9 cellular contexts compared by ENCODE assay signal in the genomic region with DNA sequence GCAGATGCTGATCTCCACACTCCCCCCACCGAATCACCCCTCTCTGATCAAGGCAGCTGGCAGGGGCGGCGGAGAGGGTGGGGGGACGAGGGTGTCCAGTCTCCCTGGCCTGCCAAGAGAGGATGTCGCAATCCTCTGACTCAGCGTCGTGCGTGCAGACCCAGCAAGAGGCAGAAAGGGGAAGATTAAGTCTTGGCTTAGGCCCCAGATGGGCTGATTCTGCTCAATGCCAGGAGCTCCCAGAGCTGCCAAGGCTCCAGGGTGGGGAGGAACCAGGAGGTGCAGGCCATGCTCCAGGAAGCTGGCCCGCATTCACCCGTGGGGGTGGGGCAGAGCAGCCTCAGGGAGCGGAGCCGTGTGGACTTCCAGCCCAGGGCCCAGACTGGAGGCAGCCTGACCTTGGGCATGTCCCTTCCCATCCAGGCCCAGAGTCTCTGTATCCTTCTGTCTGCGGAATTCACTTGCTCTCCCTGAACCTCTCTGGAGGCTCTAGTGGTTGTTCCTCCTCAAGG. TPM values are rescaled to one million over a fixed set of nuclear protein-coding genes. Genes with fewer than 3 reads are reported as not detected.
DNase-seq lines count a peak whose midpoint lies in the region; ATAC-seq and TF ChIP-seq lines count a peak whose summit lies in the region.
"Had no signal": no experiment of that assay in that cellular context is flagged by ENCODE, and none has a peak within 500 bp of the region (broad histone marks: within the 10 kb centered on the region; RNA-seq: fewer than 3 reads in every experiment).

No MANE protein-coding gene starts in this region.

- H3K4me3 ChIP-seq in BE2C (ENCODE audit: low read depth, low read length): no peak overlapping the region
- H3K4me3 ChIP-seq in dorsolateral prefrontal cortex: peak overlapping the region in 2 of 59 donors; percentile 2 to 27
- peak overlapping the region; percentile 8 for H3K4me3 ChIP-seq in lower lobe of right lung

- peak; percentile 97 for DNase-seq in BE2C
- DNase-seq in HK-2 (ENCODE audit: unreplicated experiment): peak; percentile 96
- DNase-seq in RWPE1 (ENCODE audit: low spot score): peak; percentile 94
- DNase-seq in dorsolateral prefrontal cortex: peak; percentile 26 to 89 (median 80)
- DNase-seq in lower lobe of right lung: peak; percentile 96
- peak; percentile 76 for DNase-seq in superior temporal gyrus (ENCODE audit: extremely low spot score)

- H3K36me3 ChIP-seq in BE2C (no peaks in the 10 kb centered on the region), lower lobe of right lung (no peaks in the 10 kb centered on the region)

- POLR2A ChIA-PET in RWPE1 (lab: Yijun Ruan, JAX; ENCODE audit: low non-redundant PET): interaction anchor here (0.7 kb wide), 1 partner anchor 12 kb away, joined by 4 read pairs; no protein-coding TSS in a partner anchor

- TF ChIP-seq CTCF in BE2C (IDR thresholded peaks at IDR 0.05; ENCODE audit: low read depth, low read length) (no peak), RWPE1 (conservative IDR thresholded peaks at IDR 0.05; ENCODE audit: low read depth) (no peak), dorsolateral prefrontal cortex (IDR thresholded peaks at IDR 0.05 in 54 of 56, conservative IDR thresholded peaks at IDR 0.05 in 2 of 56; ENCODE audit: low read depth in 1 of 56, partially characterized antibody in 56 of 56) (peak in 2 of 56 donors; percentile 16), lower lobe of right lung (IDR thresholded peaks at IDR 0.05) (no peak)

- ATAC-seq in lower lobe of right lung: peak; percentile 92 to 95
- no peak for ATAC-seq in HG03097 (IDR thresholded peaks at IDR 0.05; ENCODE audit: low FRiP score, unreplicated experiment)
- ATAC-seq in HG03159 (IDR thresholded peaks at IDR 0.05; ENCODE audit: unreplicated experiment): no peak
- ATAC-seq: naive thymus-derived CD8-positive, alpha-beta T cell had no signal

- no peaks in the 10 kb centered on the region for H3K27me3 ChIP-seq in BE2C
- no peaks in the 10 kb centered on the region for H3K27me3 ChIP-seq in dorsolateral prefrontal cortex
- no peaks in the 10 kb centered on the region for H3K27me3 ChIP-seq in lower lobe of right lung (ENCODE audit: low read depth)

- intact Hi-C loops in dorsolateral prefrontal cortex (cut with DNase I) (no loop called here), lower lobe of right lung (cut with DNase I) (no loop called here)

- H3K27ac ChIP-seq in RWPE1: peak overlapping the region; percentile 98
- H3K27ac ChIP-seq in dorsolateral prefrontal cortex: peak overlapping the region in 48 of 59 donors; percentile 2 to 82 (median 58)
- H3K27ac ChIP-seq in lower lobe of right lung: peak overlapping the region; percentile 86

- peaks cover 15% of the 10 kb centered on the region for H3K4me1 ChIP-seq in BE2C
- H3K4me1 ChIP-seq in lower lobe of right lung: peaks cover 90% of the 10 kb centered on the region

- CTCF ChIA-PET in RWPE1 (lab: Yijun Ruan, JAX): interaction anchor here (0.6 to 1.5 kb wide), 4 partner anchors 18 to 49 kb away, joined by 3 to 6 read pairs (median 4); no protein-coding TSS in a partner anchor

- H3K9me3 ChIP-seq in BE2C (no peaks in the 10 kb centered on the region), lower lobe of right lung (no peaks in the 10 kb centered on the region)

RNA-seq across cellular contexts. Expression of gene BCL3, which starts 6.6 kb away (rescaled TPM):
- 14.5 TPM for polyA plus RNA-seq in BE2C (2012; ENCODE audit: insufficient read depth, insufficient read length, low read depth)
- total RNA-seq in dorsolateral prefrontal cortex (10 to 100 TPM in 70 of 120 experiments, 1 to 10 TPM in 50; 2.5 to 26.7 (median 10.7) TPM), lower lobe of right lung (41.0 TPM)

RNA-seq across cellular contexts. Expression of gene CBLC, which starts 35.8 kb away (rescaled TPM):
- polyA plus RNA-seq in BE2C (2012; ENCODE audit: insufficient read depth, insufficient read length, low read depth): not detected
- total RNA-seq in dorsolateral prefrontal cortex (under 1 TPM in 31 of 120 experiments, not detected in 89; 0.31 to 0.90 (median 0.44) TPM), lower lobe of right lung (2.3 TPM)
- total RNA-seq: naive thymus-derived CD8-positive, alpha-beta T cell had no signal

RNA-seq across cellular contexts. Expression of gene CEACAM16, which starts 42.9 kb away (rescaled TPM):
- polyA plus RNA-seq in BE2C (2012; ENCODE audit: insufficient read depth, insufficient read length, low read depth): 0.28 TPM
- total RNA-seq in dorsolateral prefrontal cortex (not detected), lower lobe of right lung (not detected)
- total RNA-seq: naive thymus-derived CD8-positive, alpha-beta T cell had no signal
- polyA plus RNA-seq: naive thymus-derived CD8-positive, alpha-beta T cell had no signal

Comparison
In these comparisons a context has a peak if more than half of its experiments do, and no peak if none do; other contexts are left out.
1. ATAC-seq: peak in lower lobe of right lung (2 of 2); none in HG03097 (single experiment) and HG03159 (single experiment).
2. Peak in every context shown above with its lines, with median percentiles within 50 percentile points of each other: DNase-seq and H3K27ac ChIP-seq.